In genomic region chrX:53714580-53715335, GRCh38 we compare ENCODE assay signal across 9 cellular contexts. TPM values are rescaled to one million over a fixed set of nuclear protein-coding genes. Genes with fewer than 3 reads are reported as not detected.
A peak's percentile ranks its signal among the peaks of the same experiment; 100 is the strongest.
DNase-seq lines count a peak whose midpoint lies in the region; ATAC-seq, FAIRE-seq and TF ChIP-seq lines count a peak whose summit lies in the region.
"Had no signal": no experiment of that assay in that cellular context is flagged by ENCODE, and none has a peak within 500 bp of the region (broad histone marks: within the 10 kb centered on the region; RNA-seq: fewer than 3 reads in every experiment).

No MANE protein-coding gene starts in this region.

- no peak overlapping the region for H3K4me3 ChIP-seq in pancreas

- intact Hi-C loops in left cardiac atrium (cut with DNase I): no loop called here
- intact Hi-C loops in Right ventricle myocardium inferior (cut with DNase I): no loop called here
- intact Hi-C loops in pancreas (cut with DNase I): no loop called here

- H3K27ac ChIP-seq in pancreas: no peak overlapping the region

- WGBS in pancreas, 2 donors: 30 to 33% methylated on average over 4 of the region's 4 CpGs

- FAIRE-seq in pancreas (lab: Jason Lieb, UNC): no peak
- FAIRE-seq: G401.6 had no signal

- TF ChIP-seq CTCF in pancreas (IDR thresholded peaks at IDR 0.05) (no peak), chondrocyte (IDR thresholded peaks at IDR 0.05) (no peak)

- H3K4me1 Mint-ChIP-seq in activated naive CD8-positive, alpha-beta T cell treated with anti-CD3 and anti-CD28 coated beads for 36 hours: peaks cover 41% of the 10 kb centered on the region
- peaks cover 15% of the 10 kb centered on the region for H3K4me1 Mint-ChIP-seq in chondrocyte (ENCODE audit: low read depth)

- no peaks in the 10 kb centered on the region for H3K36me3 ChIP-seq in pancreas

- no peaks in the 10 kb centered on the region for H3K27me3 Mint-ChIP-seq in activated naive CD8-positive, alpha-beta T cell treated with anti-CD3 and anti-CD28 coated beads for 36 hours
- no peaks in the 10 kb centered on the region for H3K27me3 Mint-ChIP-seq in chondrocyte (ENCODE audit: low read depth)

- H3K9me3 Mint-ChIP-seq in activated naive CD8-positive, alpha-beta T cell treated with anti-CD3 and anti-CD28 coated beads for 36 hours: peaks cover 2% of the 10 kb centered on the region
- H3K9me3 Mint-ChIP-seq in chondrocyte (ENCODE audit: low read depth): peaks cover 19% of the 10 kb centered on the region

- peak overlapping the region; percentile 97 for H3K27ac Mint-ChIP-seq in activated naive CD8-positive, alpha-beta T cell treated with anti-CD3 and anti-CD28 coated beads for 36 hours
- H3K27ac Mint-ChIP-seq in chondrocyte (ENCODE audit: unreplicated experiment): no peak overlapping the region

- DNase-seq in left cardiac atrium: no peak
- no peak for DNase-seq in Right ventricle myocardium inferior (ENCODE audit: missing footprints)
- DNase-seq in SIG-M5 treated with dmso at 0.1 percent for 504 hours (lab: John Stamatoyannopoulos, UW; ENCODE audit: unreplicated experiment): peak; percentile 77
- peak; percentile 66 for DNase-seq in activated naive CD8-positive, alpha-beta T cell treated with anti-CD3 and anti-CD28 coated beads for 36 hours
- DNase-seq in pancreas: peak in 2 of 6 donors; percentile 16 to 19
- DNase-seq in NCI-H2107 (lab: John Stamatoyannopoulos, UW): no peak
- no peak for DNase-seq in chondrocyte (ENCODE audit: low spot score)

- no peaks in the 10 kb centered on the region for H3K4me1 ChIP-seq in pancreas

- no peaks in the 10 kb centered on the region for H3K9me3 ChIP-seq in pancreas

- H3K4me3 Mint-ChIP-seq in activated naive CD8-positive, alpha-beta T cell treated with anti-CD3 and anti-CD28 coated beads for 36 hours: peak overlapping the region; percentile 85
- H3K4me3 Mint-ChIP-seq in chondrocyte (ENCODE audit: unreplicated experiment): no peak overlapping the region

- ATAC-seq in left cardiac atrium: peak; percentile 47 to 63
- no peak for ATAC-seq in Right ventricle myocardium inferior
- ATAC-seq in HG03064 (IDR thresholded peaks at IDR 0.05; ENCODE audit: low read depth, unreplicated experiment): peak; percentile 57
- peak in 3 of 4 donors; percentile 49 to 81 (median 60) for ATAC-seq in pancreas

- no peaks in the 10 kb centered on the region for H3K27me3 ChIP-seq in pancreas

- H3K36me3 Mint-ChIP-seq in activated naive CD8-positive, alpha-beta T cell treated with anti-CD3 and anti-CD28 coated beads for 36 hours: peaks cover 18% of the 10 kb centered on the region
- H3K36me3 Mint-ChIP-seq in chondrocyte (ENCODE audit: low read depth): no peaks in the 10 kb centered on the region

RNA-seq across cellular contexts. Expression of gene HUWE1, which starts 28.2 kb away (rescaled TPM):
- total RNA-seq in left cardiac atrium (100 to 1,000 TPM; 128 to 130 TPM), Right ventricle myocardium inferior (107 TPM), pancreas (100 to 1,000 TPM in 1 of 6 donors, 10 to 100 TPM in 5; 73.5 to 116 (median 77.9) TPM), chondrocyte (147 to 219 TPM (median 155 TPM) in 3 replicates)
- total RNA-seq in activated naive CD8-positive, alpha-beta T cell treated with anti-CD3 and anti-CD28 coated beads for 36 hours: 100 to 1,000 TPM; 261 to 273 TPM
- 10 to 100 TPM; 29.8 to 38.6 TPM for polyA plus RNA-seq in pancreas

Comparison
In these comparisons a context has a peak if more than half of its experiments do, and no peak if none do; other contexts are left out.
1. DNase-seq: peak in SIG-M5 treated with dmso at 0.1 percent for 504 hours (single experiment) and activated naive CD8-positive, alpha-beta T cell treated with anti-CD3 and anti-CD28 coated beads for 36 hours (single experiment); none in left cardiac atrium (single experiment), Right ventricle myocardium inferior (single experiment), NCI-H2107 (single experiment) and chondrocyte (single experiment).